1 cellular context compared by ENCODE assay signal in genomic region chr3:120048355-120048754, GRCh38.
TF ChIP-seq lines count a peak whose summit lies in the region.

No MANE protein-coding gene starts in this region.

TF ChIP-seq in HEK293, 187 proteins besides CTCF, POLR2A, EP300 and RAD21 (continued from another document):
- 0 out of 2 replicates have a peak, but pooled peaks have one; percentile 36 for TF ChIP-seq ZBTB17 (tag by site-specific recombination; IDR thresholded peaks at IDR 0.05)
- no peak for TF ChIP-seq GFI1B (tag by site-specific recombination; IDR thresholded peaks at IDR 0.05)
- TF ChIP-seq ZNF701 (tag by site-specific recombination; IDR thresholded peaks at IDR 0.05), result no peak
- TF ChIP-seq FEZF1 (tag by site-specific recombination; IDR thresholded peaks at IDR 0.05), result peak; percentile 89
- TF ChIP-seq ZNF692 (tag by site-specific recombination; IDR thresholded peaks at IDR 0.05), result no peak
- peak; percentile 67 for TF ChIP-seq BCL11B (tag by site-specific recombination; IDR thresholded peaks at IDR 0.05; ENCODE audit: low read depth)
- TF ChIP-seq TSHZ1 (tag by site-specific recombination; IDR thresholded peaks at IDR 0.05; ENCODE audit: borderline replicate concordance), result 0 out of 2 replicates have a peak, but pooled peaks have one; percentile 23
- TF ChIP-seq ZNF580 (tag by site-specific recombination; IDR thresholded peaks at IDR 0.05), result peak; percentile 71; the same call in 1 of the 2 replicates
- peak; percentile 33 for TF ChIP-seq SETDB1 (IDR thresholded peaks at IDR 0.05; ENCODE audit: insufficient read length, low read length)
- peak; percentile 30; the same call in 1 of the 2 replicates for TF ChIP-seq ZNF629 (tag by site-specific recombination; IDR thresholded peaks at IDR 0.05)
- TF ChIP-seq ZBTB6 (tag by site-specific recombination; IDR thresholded peaks at IDR 0.05), result no peak
- no peak for TF ChIP-seq OVOL3 (tag by site-specific recombination; IDR thresholded peaks at IDR 0.05)
- peak; percentile 55; the same call in 1 of the 2 replicates for TF ChIP-seq PRDM4 (tag by site-specific recombination; IDR thresholded peaks at IDR 0.05)
- TF ChIP-seq ZNF473 (tag by site-specific recombination; IDR thresholded peaks at IDR 0.05), result no peak
- peak; percentile 64; the same call in 1 of the 2 replicates for TF ChIP-seq ZXDB (tag by site-specific recombination; IDR thresholded peaks at IDR 0.05)
- TF ChIP-seq ZNF777 (tag by site-specific recombination; IDR thresholded peaks at IDR 0.05; ENCODE audit: borderline replicate concordance), result no peak
- TF ChIP-seq GLI2 (tag by site-specific recombination; IDR thresholded peaks at IDR 0.05; ENCODE audit: borderline replicate concordance, low read depth), result 0 out of 2 replicates have a peak, but pooled peaks have one; percentile 20
- TF ChIP-seq ZBTB20 (tag by site-specific recombination; IDR thresholded peaks at IDR 0.05), result no peak
- peak; percentile 65 for TF ChIP-seq TRIM28 (IDR thresholded peaks at IDR 0.05; ENCODE audit: borderline replicate concordance, low read length)
- TF ChIP-seq ZSCAN30 (tag by site-specific recombination; IDR thresholded peaks at IDR 0.05), result peak; percentile 76
- TF ChIP-seq ZBTB44 (tag by site-specific recombination; IDR thresholded peaks at IDR 0.05), result peak; percentile 89
- no peak for TF ChIP-seq ZNF514 (tag by site-specific recombination; IDR thresholded peaks at IDR 0.05)
- peak; percentile 94 for TF ChIP-seq ZNF843 (tag by site-specific recombination; IDR thresholded peaks at IDR 0.05)
- no peak for TF ChIP-seq KLF17 (tag by site-specific recombination; IDR thresholded peaks at IDR 0.05)
